Comparison of ENCODE assay signal across 18 cellular contexts in genomic region chr16:13171313-13171712, GRCh38.
"Had no signal": no experiment of that assay in that cellular context is flagged by ENCODE, and none has a peak within 500 bp of the region (broad histone marks: within the 10 kb centered on the region; RNA-seq: fewer than 3 reads in every experiment).

No MANE protein-coding gene starts in this region.

- H3K4me1 Mint-ChIP-seq: naive thymus-derived CD8-positive, alpha-beta T cell had no signal

- H3K4me3 Mint-ChIP-seq: naive thymus-derived CD8-positive, alpha-beta T cell had no signal

- H3K4me3 ChIP-seq: coronary artery, heart right ventricle, mucosa of descending colon, ovary, stomach, thoracic aorta had no signal

- DNase-seq: effector CD4-positive, alpha-beta T cell; heart right ventricle; hypothalamus; kidney; left cardiac atrium; mammary epithelial cell; mucosa of descending colon; naive thymus-derived CD8-positive, alpha-beta T cell; ovary; right cardiac atrium; small intestine; stimulated activated CD4-positive, alpha-beta T cell treated with anti-CD3 and anti-CD28 coated beads, Interleukin-12 subunit alpha, Interleukin-12 subunit beta, amount 100 ng/mL, for 4 hours; stimulated activated naive CD4-positive, alpha-beta T cell; stomach; substantia nigra; trophoblast cell had no signal

- H3K27ac ChIP-seq: coronary artery, heart right ventricle, ovary, stomach, thoracic aorta had no signal

- H3K36me3 ChIP-seq: heart right ventricle, ovary, stomach, thoracic aorta had no signal

- H3K27me3 ChIP-seq: ovary, stomach had no signal

- ATAC-seq: heart right ventricle; left cardiac atrium; mucosa of descending colon; naive thymus-derived CD8-positive, alpha-beta T cell; right cardiac atrium had no signal

- H3K4me1 ChIP-seq: heart right ventricle, stomach had no signal

- H3K27ac Mint-ChIP-seq: naive thymus-derived CD8-positive, alpha-beta T cell had no signal
